7 cellular contexts compared by ENCODE assay signal in the genomic region with DNA sequence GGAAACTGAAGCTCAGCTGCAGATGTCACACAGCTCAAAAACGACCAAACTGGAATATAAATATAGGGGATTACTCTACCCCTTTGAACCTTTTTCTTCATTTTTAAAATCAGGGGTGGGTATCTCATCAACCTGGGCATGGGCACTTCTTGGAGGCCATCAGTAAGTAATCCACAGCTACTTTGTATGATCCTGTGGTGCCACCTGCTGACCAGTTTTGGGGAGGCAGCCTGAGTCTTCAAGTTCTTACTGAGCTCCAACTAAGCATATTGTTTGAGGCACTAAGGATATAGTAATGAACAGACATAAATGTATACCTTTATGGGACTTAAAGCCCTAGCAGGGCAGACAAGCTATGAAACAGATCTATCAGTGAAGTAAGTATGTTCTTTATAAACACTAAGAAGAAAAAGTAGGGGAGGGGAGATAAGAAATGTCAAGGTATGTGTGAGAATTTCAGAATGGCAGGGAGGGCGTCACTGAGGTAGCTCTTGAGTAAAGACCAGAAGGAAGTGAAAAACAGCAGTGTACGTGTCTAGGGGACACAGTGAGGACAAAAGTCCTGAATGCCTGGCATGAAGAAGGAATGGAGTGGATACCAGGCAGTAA. TPM values are rescaled to one million over a fixed set of nuclear protein-coding genes. Genes with fewer than 3 reads are reported as not detected.
A peak's percentile ranks its signal among the peaks of the same experiment; 100 is the strongest.
DNase-seq lines count a peak whose midpoint lies in the region; ATAC-seq and TF ChIP-seq lines count a peak whose summit lies in the region.

No MANE protein-coding gene starts in this region.

- no peak overlapping the region for H3K27ac ChIP-seq in epithelial cell of prostate

- no peak overlapping the region for H3K4me3 Mint-ChIP-seq in naive B cell

- POLR2A ChIA-PET in GM10248 (lab: Yijun Ruan, JAX) = interaction anchor here (0.6 kb wide), 1 partner anchor 93 kb away, joined by 3 read pairs; no protein-coding TSS in a partner anchor

- H3K27ac Mint-ChIP-seq in naive B cell = peak overlapping the region in 2 of 6 donors; percentile 5 to 54

- H3K27me3 Mint-ChIP-seq in naive B cell = no peaks in the 10 kb centered on the region

- DNase-seq in GM10248 (ENCODE audit: extremely low spot score) (peak; percentile 66), NCI-H69 (lab: John Stamatoyannopoulos, UW) (peak; percentile 69), epithelial cell of prostate (ENCODE audit: low read depth, low spot score) (peak; percentile 29), naive B cell (peak; percentile 31)
- DNase-seq in activated CD8-positive, alpha-beta memory T cell treated with anti-CD3 and anti-CD28 coated beads, Interleukin-2, amount 50 U/mL, for 24 hours (ENCODE audit: extremely low read depth) = peak; percentile 18
- DNase-seq in stimulated activated naive CD4-positive, alpha-beta T cell (lab: John Stamatoyannopoulos, UW) = peak; percentile 26 to 65 (median 54)

- peak; percentile 73 for ATAC-seq in HG02642 (IDR thresholded peaks at IDR 0.05; ENCODE audit: poor library complexity, unreplicated experiment)
- peak; percentile 27 to 39 for ATAC-seq in naive B cell (ENCODE audit: low read depth in 2 of 2)

- H3K4me1 Mint-ChIP-seq in naive B cell = peaks cover 0 to 5% (median 0%) of the 10 kb centered on the region in 3 donors

- TF ChIP-seq CTCF in GM10248 (IDR thresholded peaks at IDR 0.05; ENCODE audit: control extremely low read depth, extremely low read depth, low read depth, missing control alignments) = peak; percentile 87

- CTCF ChIA-PET in GM10248 (lab: Yijun Ruan, JAX) = interaction anchor here (0.7 to 19.1 kb wide), 45 partner anchors 10 to 1011 kb away, joined by 3 to 408 read pairs (median 6); a partner anchor contains a TSS

- H3K9me3 Mint-ChIP-seq in naive B cell = no peaks in the 10 kb centered on the region

- H3K36me3 Mint-ChIP-seq in naive B cell = no peaks in the 10 kb centered on the region

RNA-seq across cellular contexts. Expression of a gene that starts 18.4 kb away (rescaled TPM):
- under 1 TPM in 3 of 6 donors, not detected in 3; 0.05 to 0.12 (median 0.11) TPM for polyA plus RNA-seq in naive B cell (ENCODE audit: low read depth in 6 of 6)

Comparison
In these comparisons a context has a peak if more than half of its experiments do, and no peak if none do; other contexts are left out.
1. DNase-seq: peak in every context shown above with its lines; median percentile 69 in NCI-H69; 66 in GM10248; 54 in stimulated activated naive CD4-positive, alpha-beta T cell; 31 in naive B cell; 29 in epithelial cell of prostate; 18 in activated CD8-positive, alpha-beta memory T cell treated with anti-CD3 and anti-CD28 coated beads, Interleukin-2, amount 50 U/mL, for 24 hours.